Comparison of ENCODE assay signal across 8 cellular contexts in the genomic region with DNA sequence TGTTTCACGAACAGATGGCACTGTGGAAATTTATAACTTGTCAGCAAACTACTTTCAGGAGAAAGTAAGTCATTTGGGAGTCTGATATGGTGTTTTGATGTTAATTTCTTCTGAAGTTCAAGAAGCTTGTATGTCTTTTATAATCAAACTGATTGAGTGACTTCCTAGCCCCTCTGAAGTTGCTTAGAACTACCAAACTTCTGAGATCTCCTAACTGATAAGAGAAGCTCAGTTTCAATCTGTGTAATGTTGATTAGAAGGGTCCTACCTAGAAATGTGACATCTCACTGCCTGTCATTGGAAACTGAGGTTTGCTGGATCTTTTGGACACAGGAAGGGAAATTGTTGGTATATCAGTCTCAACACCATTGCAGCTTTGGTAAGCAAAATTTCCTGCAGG. TPM values are rescaled to one million over a fixed set of nuclear protein-coding genes. Genes with fewer than 3 reads are reported as not detected.
A peak's percentile ranks its signal among the peaks of the same experiment; 100 is the strongest.
DNase-seq lines count a peak whose midpoint lies in the region; ATAC-seq and TF ChIP-seq lines count a peak whose summit lies in the region.

No MANE protein-coding gene starts in this region.

- H3K27ac Mint-ChIP-seq in progenitor cell of endocrine pancreas = peak overlapping the region; percentile 11

- ATAC-seq in RWPE2 (ENCODE audit: low read depth) (no peak), HG02623 (IDR thresholded peaks at IDR 0.05; ENCODE audit: unreplicated experiment) (no peak), GM18519 (IDR thresholded peaks at IDR 0.05; ENCODE audit: low FRiP score, unreplicated experiment) (no peak)

- peaks cover 56% of the 10 kb centered on the region for H3K36me3 ChIP-seq in RWPE2 (ENCODE audit: low read depth)

- H3K27me3 Mint-ChIP-seq in progenitor cell of endocrine pancreas = no peaks in the 10 kb centered on the region

- H3K4me3 Mint-ChIP-seq in progenitor cell of endocrine pancreas (ENCODE audit: low read depth) = peak overlapping the region; percentile 99

- peak overlapping the region; percentile 98 for H3K4me3 ChIP-seq in GM12864 (ENCODE audit: low read depth, low read length)
- H3K4me3 ChIP-seq in RWPE2 (ENCODE audit: severe bottlenecking) = peak overlapping the region; percentile 85
- peak overlapping the region; percentile 85 for H3K4me3 ChIP-seq in epithelial cell of proximal tubule (ENCODE audit: low read depth, low read length)

- peaks cover 19% of the 10 kb centered on the region for H3K4me1 ChIP-seq in RWPE2 (ENCODE audit: insufficient read depth, poor library complexity, severe bottlenecking)

- H3K27ac ChIP-seq in RWPE2 (ENCODE audit: poor library complexity, severe bottlenecking) = peak overlapping the region; percentile 86

- peaks cover 10% of the 10 kb centered on the region for H3K36me3 Mint-ChIP-seq in progenitor cell of endocrine pancreas (ENCODE audit: insufficient read depth)

- DNase-seq in GM12864 (ENCODE audit: low read depth) (no peak), RWPE2 (ENCODE audit: low spot score) (no peak), epithelial cell of proximal tubule (ENCODE audit: low read depth) (no peak), progenitor cell of endocrine pancreas (ENCODE audit: low spot score, unreplicated experiment) (no peak), NCI-H69 (lab: John Stamatoyannopoulos, UW) (no peak)
- DNase-seq in stimulated activated CD4-positive, alpha-beta T cell treated with anti-CD3 and anti-CD28 coated beads, Interleukin-2, amount 100 ng/mL, for 24 hours = no peak

- H3K27me3 ChIP-seq in RWPE2 (ENCODE audit: insufficient read depth, poor library complexity, severe bottlenecking) = no peaks in the 10 kb centered on the region

- no peaks in the 10 kb centered on the region for H3K9me3 Mint-ChIP-seq in progenitor cell of endocrine pancreas (ENCODE audit: low read depth)

- peaks cover 34% of the 10 kb centered on the region for H3K4me1 Mint-ChIP-seq in progenitor cell of endocrine pancreas (ENCODE audit: low read depth)

- H3K9me3 ChIP-seq in RWPE2 (ENCODE audit: severe bottlenecking) = no peaks in the 10 kb centered on the region

- TF ChIP-seq CTCF in GM12864 (IDR thresholded peaks at IDR 0.05; ENCODE audit: low read depth, low read length, missing control alignments) (no peak), RWPE2 (IDR thresholded peaks at IDR 0.05; ENCODE audit: poor library complexity, severe bottlenecking) (no peak), epithelial cell of proximal tubule (conservative IDR thresholded peaks at IDR 0.05; ENCODE audit: low read depth, low read length) (no peak), progenitor cell of endocrine pancreas (IDR thresholded peaks at IDR 0.05; ENCODE audit: unreplicated experiment) (no peak)

RNA-seq across cellular contexts. Expression of a gene that starts 1.1 kb away (rescaled TPM):
- total RNA-seq in epithelial cell of proximal tubule (16.3 and 41.0 TPM in 2 replicates), progenitor cell of endocrine pancreas (51.4 and 54.2 TPM in 2 replicates)

RNA-seq across cellular contexts. Expression of a gene that starts 1.2 kb away (rescaled TPM):
- total RNA-seq in epithelial cell of proximal tubule (47.4 and 53.7 TPM in 2 replicates), progenitor cell of endocrine pancreas (111 and 117 TPM in 2 replicates)

RNA-seq across cellular contexts. Expression of a gene that starts 28.1 kb away (rescaled TPM):
- total RNA-seq in epithelial cell of proximal tubule = 14.0 and 16.4 TPM in 2 replicates
- total RNA-seq in progenitor cell of endocrine pancreas = 1.1 and 2.1 TPM in 2 replicates

RNA-seq across cellular contexts. Expression of a gene that starts 53.4 kb away (rescaled TPM):
- total RNA-seq in epithelial cell of proximal tubule = 5.8 and 31.0 TPM in 2 replicates
- total RNA-seq in progenitor cell of endocrine pancreas = 32.1 and 40.9 TPM in 2 replicates
